8 cellular contexts compared by ENCODE assay signal in genomic region chr13:21672811-21673591, GRCh38. TPM values are rescaled to one million over a fixed set of nuclear protein-coding genes. Genes with fewer than 3 reads are reported as not detected.
DNase-seq lines count a peak whose midpoint lies in the region; ATAC-seq and TF ChIP-seq lines count a peak whose summit lies in the region.
"Had no signal": no experiment of that assay in that cellular context is flagged by ENCODE, and none has a peak within 500 bp of the region (broad histone marks: within the 10 kb centered on the region; RNA-seq: fewer than 3 reads in every experiment).

No MANE protein-coding gene starts in this region.

- H3K27ac ChIP-seq in psoas muscle: peak overlapping the region; percentile 75
- H3K27ac ChIP-seq: neutrophil had no signal

- H3K4me3 ChIP-seq in GM08714 (ENCODE audit: low read length) (peak overlapping the region; percentile 69; the same call in 1 of the 2 replicates), endocrine pancreas (ENCODE audit: control insufficient read depth, insufficient read depth, low read length) (peak overlapping the region; percentile 91), psoas muscle (peak overlapping the region; percentile 79)

- peaks cover 9% of the 10 kb centered on the region for H3K4me1 ChIP-seq in endocrine pancreas (ENCODE audit: control insufficient read depth, insufficient read depth, low read length)
- H3K4me1 ChIP-seq in psoas muscle: peaks cover 17% of the 10 kb centered on the region

- H3K36me3 ChIP-seq in endocrine pancreas (ENCODE audit: control insufficient read depth, insufficient read depth, low read length) (no peaks in the 10 kb centered on the region), psoas muscle (ENCODE audit: insufficient read depth in 1 of 2, low read depth in 1 of 2) (no peaks in the 10 kb centered on the region)
- H3K36me3 ChIP-seq: neutrophil had no signal

- DNase-seq in NCI-H69 (lab: John Stamatoyannopoulos, UW) (peak; percentile 59), psoas muscle (no peak), NCI-H446 (lab: John Stamatoyannopoulos, UW) (no peak)

- no peak for ATAC-seq in psoas muscle
- no peak for ATAC-seq in HG02884 (IDR thresholded peaks at IDR 0.05; ENCODE audit: unreplicated experiment)
- no peak for ATAC-seq in HG03565 (IDR thresholded peaks at IDR 0.05; ENCODE audit: unreplicated experiment)

- H3K27me3 ChIP-seq in endocrine pancreas (ENCODE audit: control insufficient read depth, insufficient read depth, low read length): no peaks in the 10 kb centered on the region
- peaks cover 0 to 64% (median 8%) of the 10 kb centered on the region in 3 donors for H3K27me3 ChIP-seq in psoas muscle (ENCODE audit: insufficient read depth in 3 of 3, low read length in 2 of 3)

- intact Hi-C loops in psoas muscle (cut with DNase I): no loop called here

- WGBS in psoas muscle, 3 donors: 25 to 27% (median 26%) methylated on average over 24 of the region's 24 CpGs

- H3K9me3 ChIP-seq in endocrine pancreas (ENCODE audit: control insufficient read depth, low read length) (no peaks in the 10 kb centered on the region), psoas muscle (no peaks in the 10 kb centered on the region)
- H3K9me3 ChIP-seq: neutrophil had no signal

- no peak for TF ChIP-seq CTCF in psoas muscle (IDR thresholded peaks at IDR 0.05)

- H3K9ac ChIP-seq in endocrine pancreas (ENCODE audit: control insufficient read depth, insufficient read depth, low read length): peak overlapping the region; percentile 32

RNA-seq across cellular contexts. Expression of gene FGF9, which starts 2.1 kb away (rescaled TPM):
- total RNA-seq in psoas muscle: 1 to 10 TPM; 1.2 to 1.7 (median 1.6) TPM
- under 1 TPM; 0.69 to 1.00 (median 0.72) TPM for polyA plus RNA-seq in psoas muscle
